Comparison of ENCODE assay signal across 1 cellular context in genomic region chr1:16374266-16374665, GRCh38.
TF ChIP-seq lines count a peak whose summit lies in the region.

No MANE protein-coding gene starts in this region.

TF ChIP-seq in endothelial cell of umbilical vein, 7 proteins besides CTCF, POLR2A, EP300 and RAD21:
- TF ChIP-seq MAX (IDR thresholded peaks at IDR 0.05; ENCODE audit: insufficient read depth, insufficient read length) (no peak), MYC (IDR thresholded peaks at IDR 0.05; ENCODE audit: low read depth, low read length) (no peak), GATA2 (IDR thresholded peaks at IDR 0.05; ENCODE audit: insufficient read depth, insufficient read length, low read depth, low read length) (no peak), JUN (IDR thresholded peaks at IDR 0.05; ENCODE audit: borderline replicate concordance, insufficient read depth, insufficient read length, low read depth) (no peak), POLR2AphosphoS5 (IDR thresholded peaks at IDR 0.05; ENCODE audit: insufficient read depth, low read depth, low read length) (no peak)
